ENCODE assay signal across 9 cellular contexts in genomic region chr22:30357650-30358215, GRCh38. TPM values are rescaled to one million over a fixed set of nuclear protein-coding genes. Genes with fewer than 3 reads are reported as not detected.
DNase-seq lines count a peak whose midpoint lies in the region; ATAC-seq and TF ChIP-seq lines count a peak whose summit lies in the region.
"Had no signal": no experiment of that assay in that cellular context is flagged by ENCODE, and none has a peak within 500 bp of the region (broad histone marks: within the 10 kb centered on the region; RNA-seq: fewer than 3 reads in every experiment).

No MANE protein-coding gene starts in this region.

- intact Hi-C loops in activated T-helper 2 cell treated with anti-CD3 and anti-CD28 coated beads, Interferon-gamma antibody, Interleukin-2, Interleukin-4, amounts not matched to agents 10 μg/mL and 5 μg/mL and 100 μg/mL, durations not matched to agents 14 hours and 24 hours and 36 hours (cut with micrococcal nuclease): loop anchor here (2.0 to 5.0 kb wide), 3 partner anchors 31 to 69 kb away; partner anchors contain the start of gene TBC1D10A
- intact Hi-C loops in thyroid gland (cut with DNase I): loop anchor here (2.0 kb wide), 1 partner anchor 69 kb away; the partner anchor contains the start of gene CASTOR1

- peak overlapping the region; percentile 94 for H3K9ac ChIP-seq in iPS-15b (ENCODE audit: low read depth, low read length)

- peak overlapping the region; percentile 94 for H3K4me3 Mint-ChIP-seq in activated naive CD4-positive, alpha-beta T cell treated with anti-CD3 and anti-CD28 coated beads, Interleukin-2, amount 10 ng/mL, durations not matched to agents 7 days and 5 days
- H3K4me3 Mint-ChIP-seq in activated T-helper 2 cell treated with anti-CD3 and anti-CD28 coated beads, Interferon-gamma antibody, Interleukin-2, Interleukin-4, amounts not matched to agents 10 μg/mL and 5 μg/mL and 100 μg/mL, durations not matched to agents 14 hours and 24 hours and 36 hours (ENCODE audit: low read depth): peak overlapping the region; percentile 91

- H3K27me3 ChIP-seq in iPS-15b (ENCODE audit: control insufficient read depth, insufficient read depth, low read length): no peaks in the 10 kb centered on the region
- H3K27me3 ChIP-seq in thyroid gland: no peaks in the 10 kb centered on the region
- H3K27me3 ChIP-seq in WERI-Rb-1 (ENCODE audit: insufficient read depth, low read depth, severe bottlenecking): no peaks in the 10 kb centered on the region

- H3K27ac ChIP-seq in thyroid gland (no peak overlapping the region), WERI-Rb-1 (no peak overlapping the region; the same call in 1 of the 2 replicates)

- H3K27ac Mint-ChIP-seq in activated naive CD4-positive, alpha-beta T cell treated with anti-CD3 and anti-CD28 coated beads, Interleukin-2, amount 10 ng/mL, durations not matched to agents 7 days and 5 days: peak overlapping the region; percentile 88
- peak overlapping the region; percentile 72 for H3K27ac Mint-ChIP-seq in activated T-helper 2 cell treated with anti-CD3 and anti-CD28 coated beads, Interferon-gamma antibody, Interleukin-2, Interleukin-4, amounts not matched to agents 10 μg/mL and 5 μg/mL and 100 μg/mL, durations not matched to agents 14 hours and 24 hours and 36 hours

- TF ChIP-seq POLR2A in thyroid gland (IDR thresholded peaks at IDR 0.05): no peak

- H3K4me3 ChIP-seq in iPS-15b (ENCODE audit: low read depth, low read length) (peak overlapping the region; percentile 93), thyroid gland (replicated peaks in 1 of 3) (peak overlapping the region in 2 of 3 donors; percentile 30 to 66), WERI-Rb-1 (ENCODE audit: low read depth, low read length) (no peak overlapping the region)

- CTCF ChIA-PET in activated naive CD4-positive, alpha-beta T cell treated with anti-CD3 and anti-CD28 coated beads, Interleukin-2, amount 10 ng/mL, durations not matched to agents 7 days and 5 days (lab: Charles Lee): interaction anchor here (1.8 kb wide), 1 partner anchor 69 kb away, joined by 9 read pairs; the partner anchor contains the start of gene CASTOR1

- ATAC-seq in HG02588 (IDR thresholded peaks at IDR 0.05; ENCODE audit: unreplicated experiment) (no peak), GM21723 (IDR thresholded peaks at IDR 0.05; ENCODE audit: unreplicated experiment) (no peak)

- no peaks in the 10 kb centered on the region for H3K9me3 Mint-ChIP-seq in activated naive CD4-positive, alpha-beta T cell treated with anti-CD3 and anti-CD28 coated beads, Interleukin-2, amount 10 ng/mL, durations not matched to agents 7 days and 5 days
- H3K9me3 Mint-ChIP-seq in activated T-helper 2 cell treated with anti-CD3 and anti-CD28 coated beads, Interferon-gamma antibody, Interleukin-2, Interleukin-4, amounts not matched to agents 10 μg/mL and 5 μg/mL and 100 μg/mL, durations not matched to agents 14 hours and 24 hours and 36 hours: no peaks in the 10 kb centered on the region

- H3K4me1 ChIP-seq in iPS-15b (ENCODE audit: control insufficient read depth, insufficient read depth, low read length): peaks cover 8% of the 10 kb centered on the region
- peaks cover 23 to 34% of the 10 kb centered on the region in 2 donors for H3K4me1 ChIP-seq in thyroid gland

- H3K36me3 Mint-ChIP-seq in activated naive CD4-positive, alpha-beta T cell treated with anti-CD3 and anti-CD28 coated beads, Interleukin-2, amount 10 ng/mL, durations not matched to agents 7 days and 5 days: peaks cover 18% of the 10 kb centered on the region
- H3K36me3 Mint-ChIP-seq in activated T-helper 2 cell treated with anti-CD3 and anti-CD28 coated beads, Interferon-gamma antibody, Interleukin-2, Interleukin-4, amounts not matched to agents 10 μg/mL and 5 μg/mL and 100 μg/mL, durations not matched to agents 14 hours and 24 hours and 36 hours (ENCODE audit: low read depth): peaks cover 33% of the 10 kb centered on the region

- peaks cover 46% of the 10 kb centered on the region for H3K4me1 Mint-ChIP-seq in activated naive CD4-positive, alpha-beta T cell treated with anti-CD3 and anti-CD28 coated beads, Interleukin-2, amount 10 ng/mL, durations not matched to agents 7 days and 5 days
- peaks cover 30% of the 10 kb centered on the region for H3K4me1 Mint-ChIP-seq in activated T-helper 2 cell treated with anti-CD3 and anti-CD28 coated beads, Interferon-gamma antibody, Interleukin-2, Interleukin-4, amounts not matched to agents 10 μg/mL and 5 μg/mL and 100 μg/mL, durations not matched to agents 14 hours and 24 hours and 36 hours (ENCODE audit: low read depth)

- 54 to 59% methylated on average over 22 of the region's 22 CpGs for WGBS in thyroid gland, 2 donors

- no peak for DNase-seq in activated naive CD4-positive, alpha-beta T cell treated with anti-CD3 and anti-CD28 coated beads, Interleukin-2, amount 10 ng/mL, durations not matched to agents 7 days and 5 days
- no peak for DNase-seq in activated naive CD4-positive, alpha-beta T cell treated with Interleukin-2 at 50 U/mL for 16 hours
- DNase-seq in activated T-helper 2 cell treated with anti-CD3 and anti-CD28 coated beads, Interferon-gamma antibody, Interleukin-2, Interleukin-4, amounts not matched to agents 10 μg/mL and 5 μg/mL and 100 μg/mL, durations not matched to agents 14 hours and 24 hours and 36 hours (ENCODE audit: low spot score): no peak
- DNase-seq in thyroid gland (no peak), WERI-Rb-1 (no peak)
- DNase-seq: activated CD4-positive, alpha-beta T cell treated with anti-CD3 and anti-CD28 coated beads for 48 hours had no signal

- no peaks in the 10 kb centered on the region for H3K9me3 ChIP-seq in iPS-15b (ENCODE audit: control insufficient read depth, insufficient read depth, low read length)
- no peaks in the 10 kb centered on the region for H3K9me3 ChIP-seq in thyroid gland
- H3K9me3 ChIP-seq in WERI-Rb-1 (ENCODE audit: severe bottlenecking): no peaks in the 10 kb centered on the region

- H3K36me3 ChIP-seq in iPS-15b (ENCODE audit: control insufficient read depth, insufficient read depth, low read length) (peaks cover 1% of the 10 kb centered on the region), thyroid gland (peaks cover 3 to 4% of the 10 kb centered on the region in 2 donors), WERI-Rb-1 (peaks cover 25% of the 10 kb centered on the region)

- TF ChIP-seq CTCF in thyroid gland (IDR thresholded peaks at IDR 0.05) (no peak), WERI-Rb-1 (IDR thresholded peaks at IDR 0.05; ENCODE audit: low read depth, low read length) (no peak)

- H3K27me3 Mint-ChIP-seq in activated naive CD4-positive, alpha-beta T cell treated with anti-CD3 and anti-CD28 coated beads, Interleukin-2, amount 10 ng/mL, durations not matched to agents 7 days and 5 days: peaks cover 18% of the 10 kb centered on the region
- H3K27me3 Mint-ChIP-seq in activated T-helper 2 cell treated with anti-CD3 and anti-CD28 coated beads, Interferon-gamma antibody, Interleukin-2, Interleukin-4, amounts not matched to agents 10 μg/mL and 5 μg/mL and 100 μg/mL, durations not matched to agents 14 hours and 24 hours and 36 hours (ENCODE audit: low read depth): peaks cover 2% of the 10 kb centered on the region

RNA-seq across cellular contexts. Expression of gene CCDC157, which starts 0.9 kb away (rescaled TPM):
- total RNA-seq in activated T-helper 2 cell treated with anti-CD3 and anti-CD28 coated beads, Interferon-gamma antibody, Interleukin-2, Interleukin-4, amounts not matched to agents 10 μg/mL and 5 μg/mL and 100 μg/mL, durations not matched to agents 14 hours and 24 hours and 36 hours: 3.2 and 4.3 TPM in 2 replicates
- total RNA-seq in thyroid gland: 10 to 100 TPM in 3 of 4 donors, 1 to 10 TPM in 1; 8.1 to 18.3 (median 15.6) TPM

RNA-seq across cellular contexts. Expression of gene SF3A1, which starts 1.0 kb away (rescaled TPM):
- total RNA-seq in activated T-helper 2 cell treated with anti-CD3 and anti-CD28 coated beads, Interferon-gamma antibody, Interleukin-2, Interleukin-4, amounts not matched to agents 10 μg/mL and 5 μg/mL and 100 μg/mL, durations not matched to agents 14 hours and 24 hours and 36 hours: 287 and 325 TPM in 2 replicates
- total RNA-seq in thyroid gland: 100 to 1,000 TPM in 3 of 4 donors, 10 to 100 TPM in 1; 52.8 to 193 (median 135) TPM

RNA-seq across cellular contexts. Expression of gene RNF215, which starts 29.5 kb away (rescaled TPM):
- total RNA-seq in activated T-helper 2 cell treated with anti-CD3 and anti-CD28 coated beads, Interferon-gamma antibody, Interleukin-2, Interleukin-4, amounts not matched to agents 10 μg/mL and 5 μg/mL and 100 μg/mL, durations not matched to agents 14 hours and 24 hours and 36 hours: 17.2 and 19.3 TPM in 2 replicates
- 10 to 100 TPM; 14.8 to 25.5 (median 18.8) TPM for total RNA-seq in thyroid gland

RNA-seq across cellular contexts. Expression of gene TBC1D10A, which starts 31.0 kb away (rescaled TPM):
- total RNA-seq in activated T-helper 2 cell treated with anti-CD3 and anti-CD28 coated beads, Interferon-gamma antibody, Interleukin-2, Interleukin-4, amounts not matched to agents 10 μg/mL and 5 μg/mL and 100 μg/mL, durations not matched to agents 14 hours and 24 hours and 36 hours: 26.8 and 29.4 TPM in 2 replicates
- 10 to 100 TPM; 28.4 to 44.7 (median 35.9) TPM for total RNA-seq in thyroid gland

RNA-seq across cellular contexts. Expression of gene SEC14L2, which starts 39.1 kb away (rescaled TPM):
- 32.7 and 36.2 TPM in 2 replicates for total RNA-seq in activated T-helper 2 cell treated with anti-CD3 and anti-CD28 coated beads, Interferon-gamma antibody, Interleukin-2, Interleukin-4, amounts not matched to agents 10 μg/mL and 5 μg/mL and 100 μg/mL, durations not matched to agents 14 hours and 24 hours and 36 hours
- total RNA-seq in thyroid gland: 10 to 100 TPM; 26.6 to 59.1 (median 30.4) TPM
